Comparison of ENCODE assay signal across 2 cellular contexts in genomic region chr10:15136960-15137359, GRCh38.
A peak's percentile ranks its signal among the peaks of the same experiment; 100 is the strongest.
TF ChIP-seq lines count a peak whose summit lies in the region.

No MANE protein-coding gene starts in this region.

TF ChIP-seq in HepG2, 621 proteins besides CTCF, POLR2A, EP300 and RAD21 (continues in another document):
- TF ChIP-seq RCOR2 (CRISPR knock-in tag; IDR thresholded peaks at IDR 0.05) (peak; percentile 28; the same call in 1 of the 2 replicates), FOSL2 (CRISPR knock-in tag; IDR thresholded peaks at IDR 0.05) (peak; percentile 52), AHDC1 (CRISPR knock-in tag; IDR thresholded peaks at IDR 0.05; ENCODE audit: borderline replicate concordance) (peak; percentile 48; the same call in 1 of the 2 replicates), CEBPG (CRISPR knock-in tag; IDR thresholded peaks at IDR 0.05) (peak; percentile 37; the same call in 1 of the 2 replicates), ARID5B (CRISPR knock-in tag; IDR thresholded peaks at IDR 0.05) (peak; percentile 67), FOXO1 (CRISPR knock-in tag; IDR thresholded peaks at IDR 0.05) (no peak), ZNF563 (CRISPR knock-in tag; IDR thresholded peaks at IDR 0.05) (no peak), HNF1A (IDR thresholded peaks at IDR 0.05; ENCODE audit: low read depth) (0 out of 2 replicates have a peak, but pooled peaks have one; percentile 12), HNF1A (CRISPR knock-in tag; IDR thresholded peaks at IDR 0.05; ENCODE audit: borderline replicate concordance) (no peak), ZFP37 (CRISPR knock-in tag; IDR thresholded peaks at IDR 0.05; ENCODE audit: borderline replicate concordance) (no peak), HNF4A (CRISPR knock-in tag; IDR thresholded peaks at IDR 0.05) (peak; percentile 67)

TF ChIP-seq in GM12891, 5 proteins besides CTCF, POLR2A, EP300 and RAD21:
- no peak for TF ChIP-seq TAF1 (IDR thresholded peaks at IDR 0.05; ENCODE audit: low read depth, low read length)
- no peak for TF ChIP-seq SPI1 (IDR thresholded peaks at IDR 0.05; ENCODE audit: low read depth, low read length)
- TF ChIP-seq POLR2AphosphoS5 (IDR thresholded peaks at IDR 0.05; ENCODE audit: low read depth, low read length): no peak
- TF ChIP-seq POU2F2 (IDR thresholded peaks at IDR 0.05; ENCODE audit: low read depth, low read length): no peak
- no peak for TF ChIP-seq PAX5 (IDR thresholded peaks at IDR 0.05; ENCODE audit: insufficient read depth, low read length, severe bottlenecking)
